8 cellular contexts compared by ENCODE assay signal in genomic region chr20:10553326-10553984, GRCh38.
DNase-seq lines count a peak whose midpoint lies in the region; ATAC-seq, FAIRE-seq and TF ChIP-seq lines count a peak whose summit lies in the region.

No MANE protein-coding gene starts in this region.

- ATAC-seq in T-helper 17 cell (peak; percentile 45), HG03521 (IDR thresholded peaks at IDR 0.05; ENCODE audit: unreplicated experiment) (no peak)

- H3K14ac ChIP-seq in H1 (ENCODE audit: insufficient read length) = no peak overlapping the region
- no peak overlapping the region for H3K14ac ChIP-seq in mesenchymal stem cell (ENCODE audit: low read length in 2 of 2)

- H3K36me3 ChIP-seq in H7 (replicated peaks; ENCODE audit: control insufficient read depth, insufficient read depth, low read length) (no peaks in the 10 kb centered on the region), H1 (ENCODE audit: control insufficient read depth in 2 of 4, insufficient read depth in 4 of 4, low read length in 3 of 4) (no peaks in the 10 kb centered on the region), mesenchymal stem cell (ENCODE audit: control insufficient read depth in 1 of 2, insufficient read depth in 2 of 2, low read depth in 1 of 2, low read length in 2 of 2) (no peaks in the 10 kb centered on the region), thyroid gland (no peaks in the 10 kb centered on the region)

- no peak overlapping the region for H4K5ac ChIP-seq in H1 (ENCODE audit: insufficient read length, low read depth, low read length)

- FAIRE-seq in H1 (lab: Jason Lieb, UNC) = peak; percentile 89

- H3K36me3 Mint-ChIP-seq in T-helper 17 cell (ENCODE audit: low read depth) = peaks cover 2% of the 10 kb centered on the region

- TF ChIP-seq EP300 in H1 (IDR thresholded peaks at IDR 0.05; ENCODE audit: borderline replicate concordance in 1 of 2, low read depth in 2 of 2, low read length in 2 of 2) = no peak

- CTCF ChIA-PET in H1 (lab: Charles Lee; ENCODE audit: partially characterized antibody) = interaction anchor here (0.7 to 2.3 kb wide), 19 partner anchors 13 to 242 kb away, joined by 3 to 13 read pairs (median 3); partner anchors contain the start of gene JAG1

- no peak for TF ChIP-seq POLR2A in H1 (IDR thresholded peaks at IDR 0.05; ENCODE audit: control extremely low read depth in 1 of 2, low read depth in 2 of 2, low read length in 2 of 2)
- TF ChIP-seq POLR2A in thyroid gland (IDR thresholded peaks at IDR 0.05) = no peak

- H2BK15ac ChIP-seq in H1 (ENCODE audit: low read length) = no peak overlapping the region
- no peak overlapping the region for H2BK15ac ChIP-seq in mesenchymal stem cell (ENCODE audit: low read depth, poor library complexity, severe bottlenecking)

- no peak overlapping the region for H3K4ac ChIP-seq in H1 (replicated peaks; ENCODE audit: insufficient read length, low read depth, low read length)
- H3K4ac ChIP-seq in mesenchymal stem cell (ENCODE audit: low read depth in 1 of 2, low read length in 2 of 2) = no peak overlapping the region

- H3K18ac ChIP-seq in H1 (ENCODE audit: extremely low read depth, low read length) (no peak overlapping the region), mesenchymal stem cell (ENCODE audit: low read depth in 1 of 2, low read length in 2 of 2) (no peak overlapping the region)

- H3K9ac ChIP-seq in H1 (replicated peaks in 1 of 4; ENCODE audit: extremely low read depth in 1 of 4, low read depth in 3 of 4, low read length in 3 of 4) (no peak overlapping the region), mesenchymal stem cell (ENCODE audit: low read length) (no peak overlapping the region)

- H3K4me2 ChIP-seq in H1 (ENCODE audit: insufficient read depth in 1 of 2, low read depth in 2 of 2, low read length in 2 of 2) = no peak overlapping the region
- H3K4me2 ChIP-seq in mesenchymal stem cell (ENCODE audit: low read length, poor library complexity, severe bottlenecking) = no peak overlapping the region

- H2AK5ac ChIP-seq in H1 (ENCODE audit: low read depth, low read length) (no peak overlapping the region), mesenchymal stem cell (ENCODE audit: low read length, severe bottlenecking) (no peak overlapping the region)

- H2BK12ac ChIP-seq in H1 (ENCODE audit: low read depth, low read length) = no peak overlapping the region
- no peak overlapping the region for H2BK12ac ChIP-seq in mesenchymal stem cell (ENCODE audit: low read length in 2 of 2)

- DNase-seq in ELF-1 (ENCODE audit: low read depth, low spot score) (peak; percentile 36), H7 (peak; percentile 36), NCI-H1092 treated with DMSO at 0.1 percent for 48 hours (lab: John Stamatoyannopoulos, UW) (peak; percentile 55), T-helper 17 cell (no peak), H1 (ENCODE audit: low read depth in 1 of 2, low spot score in 2 of 2) (no peak), mesenchymal stem cell (peak; percentile 77), thyroid gland (peak; percentile 74 to 80)

- H3K4me3 Mint-ChIP-seq in T-helper 17 cell = no peak overlapping the region

- peak; percentile 83 to 89 for TF ChIP-seq RAD21 in H1 (IDR thresholded peaks at IDR 0.05 in 1 of 2, conservative IDR thresholded peaks at IDR 0.05 in 1 of 2; ENCODE audit: low read depth in 2 of 2, low read length in 2 of 2)

- no peak overlapping the region for H3K27ac Mint-ChIP-seq in T-helper 17 cell

- H3K4me1 Mint-ChIP-seq in T-helper 17 cell = peaks cover 23% of the 10 kb centered on the region

- POLR2A ChIA-PET in H1 (lab: Charles Lee; ENCODE audit: partially characterized antibody) = no interaction called here

- no peak overlapping the region for H2AFZ ChIP-seq in H1 (ENCODE audit: low read length)
- H2AFZ ChIP-seq in mesenchymal stem cell (ENCODE audit: low read depth, low read length) = no peak overlapping the region

- H3K27me3 ChIP-seq in H7 (ENCODE audit: control insufficient read depth, insufficient read depth, low read length) (no peaks in the 10 kb centered on the region), H1 (replicated peaks in 1 of 4; ENCODE audit: control insufficient read depth in 3 of 4, extremely low read depth in 1 of 4, insufficient read depth in 3 of 4, low read length in 3 of 4) (no peaks in the 10 kb centered on the region), mesenchymal stem cell (ENCODE audit: control insufficient read depth in 1 of 2, insufficient read depth in 1 of 2, low read length in 2 of 2) (no peaks in the 10 kb centered on the region), thyroid gland (no peaks in the 10 kb centered on the region)

- no peak overlapping the region for H4K91ac ChIP-seq in H1 (replicated peaks; ENCODE audit: insufficient read length, low read length)
- no peak overlapping the region for H4K91ac ChIP-seq in mesenchymal stem cell (ENCODE audit: low read length)

- H3K23ac ChIP-seq in H1 (ENCODE audit: insufficient read length) (no peak overlapping the region), mesenchymal stem cell (ENCODE audit: low read length in 2 of 2) (no peak overlapping the region)

- H2BK120ac ChIP-seq in H1 (replicated peaks; ENCODE audit: low read depth, low read length) (no peak overlapping the region), mesenchymal stem cell (ENCODE audit: low read depth, low read length) (no peak overlapping the region)

- H2BK5ac ChIP-seq in H1 (ENCODE audit: low read depth, low read length) (no peak overlapping the region), mesenchymal stem cell (ENCODE audit: low read depth, low read length, poor library complexity, severe bottlenecking) (no peak overlapping the region)

- H3K9me3 ChIP-seq in T-helper 17 cell (ENCODE audit: control insufficient read depth, low read length, poor library complexity, severe bottlenecking) (no peaks in the 10 kb centered on the region), H1 (ENCODE audit: insufficient read depth in 2 of 2, low read depth in 1 of 2, low read length in 1 of 2) (no peaks in the 10 kb centered on the region), mesenchymal stem cell (ENCODE audit: control insufficient read depth, low read length) (no peaks in the 10 kb centered on the region), thyroid gland (no peaks in the 10 kb centered on the region)

- TF ChIP-seq CTCF in H1 (IDR thresholded peaks at IDR 0.05; ENCODE audit: control extremely low read depth in 1 of 3, insufficient read depth in 1 of 3, low read depth in 1 of 3, low read length in 3 of 3) (peak; percentile 15 to 81 (median 63)), thyroid gland (IDR thresholded peaks at IDR 0.05) (peak; percentile 47 to 92 (median 82))

- intact Hi-C loops in thyroid gland (cut with DNase I) = loop anchor here (10.0 kb wide), 2 partner anchors 721 to 991 kb away; no protein-coding TSS in a partner anchor

- H3K27ac ChIP-seq in H1 (ENCODE audit: low read depth, low read length) (no peak overlapping the region), mesenchymal stem cell (ENCODE audit: low read length, poor library complexity, severe bottlenecking) (no peak overlapping the region), thyroid gland (no peak overlapping the region)

- H3K4me1 ChIP-seq in H1 (replicated peaks in 1 of 4; ENCODE audit: control insufficient read depth in 3 of 4, insufficient read depth in 4 of 4, low read length in 3 of 4) (peaks cover 6 to 22% (median 16%) of the 10 kb centered on the region in 4 experiments), mesenchymal stem cell (ENCODE audit: control insufficient read depth, insufficient read depth, low read depth, low read length) (peaks cover 14% of the 10 kb centered on the region), thyroid gland (peaks cover 13 to 21% of the 10 kb centered on the region in 2 donors)

- no peak overlapping the region for H3K56ac ChIP-seq in H1 (replicated peaks; ENCODE audit: insufficient read length, low read depth, low read length)

- H3K27me3 Mint-ChIP-seq in T-helper 17 cell = no peaks in the 10 kb centered on the region

- no peak overlapping the region for H3K4me3 ChIP-seq in H7 (ENCODE audit: insufficient read depth, low read depth, low read length)
- H3K4me3 ChIP-seq in H1 (ENCODE audit: extremely low read depth in 1 of 4, insufficient read depth in 2 of 4, low read depth in 3 of 4, low read length in 4 of 4) = no peak overlapping the region
- H3K4me3 ChIP-seq in mesenchymal stem cell (ENCODE audit: insufficient read depth in 1 of 2, low read depth in 1 of 2, low read length in 2 of 2) = no peak overlapping the region
- H3K4me3 ChIP-seq in thyroid gland (replicated peaks in 1 of 3) = no peak overlapping the region

- H3K79me2 ChIP-seq in H1 (ENCODE audit: control insufficient read depth in 1 of 2, insufficient read depth in 2 of 2, low read length in 2 of 2) = no peaks in the 10 kb centered on the region

- H4K8ac ChIP-seq in H1 (ENCODE audit: extremely low read depth, insufficient read depth, low read length) (no peak overlapping the region), mesenchymal stem cell (ENCODE audit: low read length) (no peak overlapping the region)

- H4K20me1 ChIP-seq in H1 (replicated peaks in 1 of 2; ENCODE audit: control insufficient read depth in 1 of 2, insufficient read depth in 2 of 2, low read length in 2 of 2) = no peaks in the 10 kb centered on the region

- 39% methylated on average over 5 of the region's 5 CpGs; no CpG with 5 or more reads in 1 of the 2 experiments for WGBS in H1 (ENCODE audit: extremely low coverage in 1 of 2, insufficient coverage in 1 of 2, insufficient read length in 1 of 2, insufficient replicate concordance in 2 of 2, low coverage in 1 of 2, low lambda C conversion rate in 2 of 2, missing lambda C conversion rate in 1 of 2), 2 experiments
- WGBS in mesenchymal stem cell = 27% methylated on average over 3 of the region's 5 CpGs
- 45% methylated on average over 5 of the region's 5 CpGs for WGBS in thyroid gland, 2 donors

- H3K79me1 ChIP-seq in H1 (ENCODE audit: low read depth, low read length) = peaks cover 5% of the 10 kb centered on the region; the same call in 1 of the 2 replicates
- peaks cover 12% of the 10 kb centered on the region for H3K79me1 ChIP-seq in mesenchymal stem cell (replicated peaks; ENCODE audit: low read length, poor library complexity, severe bottlenecking)

- no peak overlapping the region for H2BK20ac ChIP-seq in H1 (ENCODE audit: low read length)

- H3K23me2 ChIP-seq in H1 (ENCODE audit: low read depth, low read length) = no peaks in the 10 kb centered on the region; the same call in 1 of the 2 replicates

TF ChIP-seq in H1, 55 proteins besides CTCF, POLR2A, EP300 and RAD21 (continues in another document):
- TF ChIP-seq SAP30 (IDR thresholded peaks at IDR 0.05; ENCODE audit: insufficient read depth, insufficient replicate concordance, low read length) (no peak), HDAC6 (IDR thresholded peaks at IDR 0.05; ENCODE audit: low read depth, low read length) (no peak), SIRT6 (IDR thresholded peaks at IDR 0.05; ENCODE audit: low read length) (no peak), BACH1 (IDR thresholded peaks at IDR 0.05; ENCODE audit: low read length) (no peak), RBBP5 (IDR thresholded peaks at IDR 0.05; ENCODE audit: borderline replicate concordance, low read depth, low read length) (no peak), KDM5A (IDR thresholded peaks at IDR 0.05; ENCODE audit: low read length) (no peak), TAF7 (optimal IDR thresholded peaks at IDR 0.05; ENCODE audit: borderline replicate concordance, low read depth, low read length) (no peak), SIX5 (IDR thresholded peaks at IDR 0.05; ENCODE audit: low read depth, low read length) (no peak), SP1 (IDR thresholded peaks at IDR 0.05; ENCODE audit: low read depth, low read length) (no peak)

Comparison
In these comparisons a context has a peak if more than half of its experiments do, and no peak if none do; other contexts are left out.
1. DNase-seq: peak in ELF-1 (single experiment), H7 (single experiment), NCI-H1092 treated with DMSO at 0.1 percent for 48 hours (single experiment), mesenchymal stem cell (single experiment) and thyroid gland (2 of 2); none in T-helper 17 cell (0 of 3) and H1 (0 of 2).